In the genomic region with DNA sequence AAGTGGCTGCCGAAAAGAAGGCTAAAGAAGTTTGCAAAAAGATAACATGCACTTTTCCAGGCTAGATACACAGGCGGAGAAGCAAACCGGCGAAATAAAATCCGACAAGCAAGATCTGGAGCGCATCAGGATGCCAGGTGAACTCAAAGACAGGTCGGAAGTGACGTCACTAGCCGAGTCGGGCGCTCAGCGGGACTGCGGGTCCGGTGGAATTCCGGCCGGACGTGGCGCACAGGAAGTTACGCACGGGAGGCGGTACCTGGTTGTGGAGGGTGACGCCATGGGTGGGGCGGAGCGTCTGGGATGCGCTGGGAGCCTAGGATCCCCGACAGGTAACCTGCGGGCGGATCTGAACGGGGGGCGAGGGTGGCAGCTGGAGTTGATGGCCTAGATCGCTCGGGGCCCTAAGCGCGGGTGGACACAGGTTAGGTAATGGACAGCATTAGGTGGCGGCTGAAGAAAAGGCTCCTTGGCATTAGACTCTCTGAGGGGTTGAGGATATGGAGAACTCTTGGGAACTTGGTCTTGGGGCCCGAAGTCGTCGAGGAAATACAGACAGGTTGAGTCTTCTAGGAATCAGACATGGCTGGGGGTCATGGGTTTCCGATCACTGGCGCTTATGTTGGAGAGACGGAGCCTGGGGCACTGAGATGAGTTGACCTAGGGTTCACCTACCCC, we compare ENCODE assay signal across 8 cellular contexts. TPM values are rescaled to one million over a fixed set of nuclear protein-coding genes. Genes with fewer than 3 reads are reported as not detected.
A peak's percentile ranks its signal among the peaks of the same experiment; 100 is the strongest.
DNase-seq lines count a peak whose midpoint lies in the region; ATAC-seq and TF ChIP-seq lines count a peak whose summit lies in the region.

No MANE protein-coding gene starts in this region.

- in situ Hi-C loops in ACHN (cut with HindIII; ENCODE audit: low pct_ligation_motif_present, low pct_unique_long_range_greater_than_20kb, low sequenced_read_pairs), result no loop called here

- peak overlapping the region; percentile 66 for H3K27ac ChIP-seq in cingulate gyrus (ENCODE audit: low read depth, low read length)

- peak; percentile 93 for DNase-seq in ACHN
- DNase-seq in NCI-H460 (ENCODE audit: extremely low read depth, low read depth), result peak; percentile 87
- DNase-seq in activated CD4-positive, alpha-beta T cell treated with anti-CD3 and anti-CD28 coated beads for 4 hours, result peak; percentile 93 to 95
- peak; percentile 90 for DNase-seq in kidney epithelial cell (ENCODE audit: low read depth)
- peak; percentile 76 to 86 for DNase-seq in stimulated activated CD4-positive, alpha-beta T cell treated with anti-CD3 and anti-CD28 coated beads, Interleukin-15, amount 100 ng/mL, for 1 hour (ENCODE audit: low read depth in 1 of 2, low spot score in 1 of 2)

- ATAC-seq in GM19023 (IDR thresholded peaks at IDR 0.05; ENCODE audit: unreplicated experiment) (peak; percentile 99), HG03196 (IDR thresholded peaks at IDR 0.05; ENCODE audit: unreplicated experiment) (peak; percentile 99)

- H3K27me3 ChIP-seq in kidney epithelial cell (ENCODE audit: control insufficient read depth, insufficient read depth, low read length), result no peaks in the 10 kb centered on the region

- peaks cover 1% of the 10 kb centered on the region for H3K36me3 ChIP-seq in kidney epithelial cell (ENCODE audit: control insufficient read depth, insufficient read depth, low read length)

- no peak for TF ChIP-seq CTCF in kidney epithelial cell (IDR thresholded peaks at IDR 0.05; ENCODE audit: insufficient read depth, low read length, poor library complexity, severe bottlenecking)

- peak overlapping the region; percentile 57 for H3K4me3 ChIP-seq in kidney epithelial cell (ENCODE audit: low read depth, low read length)

RNA-seq across cellular contexts. Expression of gene EHHADH, which starts 29.0 kb away (rescaled TPM):
- 2.3 and 2.6 TPM in 2 replicates for total RNA-seq in NCI-H460 (2014; rRNA removed; shearing (Covaris generic))
- polyA plus RNA-seq in NCI-H460 (2014; cell fraction: nucleus; rRNA removed), result 1.6 and 2.3 TPM in 2 replicates
- 5.9 and 9.0 TPM in 2 replicates for total RNA-seq in kidney epithelial cell

Comparison
In these comparisons a context has a peak if more than half of its experiments do, and no peak if none do; other contexts are left out.
1. Peak in every context shown above with its lines: DNase-seq, ATAC-seq, H3K4me3 ChIP-seq and H3K27ac ChIP-seq.